ENCODE assay signal across 25 cellular contexts in the genomic region with DNA sequence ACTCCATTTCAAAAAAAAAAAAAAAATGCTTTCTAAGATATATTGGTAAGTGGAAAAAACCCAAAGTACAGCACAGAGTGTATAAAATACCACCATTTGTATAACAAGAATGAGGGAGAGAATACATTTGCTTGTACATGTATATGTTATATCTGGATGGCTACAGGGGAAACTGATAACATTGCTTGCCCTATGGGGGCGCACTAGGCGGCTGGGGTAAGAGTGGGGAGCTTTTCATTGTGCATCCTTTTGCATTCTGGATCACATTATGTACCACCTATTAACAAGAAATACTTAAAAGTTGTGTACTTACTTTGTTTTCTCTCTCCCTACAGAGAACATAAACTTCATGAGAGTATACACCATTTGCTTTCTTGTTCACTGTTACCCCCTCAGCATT. TPM values are rescaled to one million over a fixed set of nuclear protein-coding genes. Genes with fewer than 3 reads are reported as not detected.
"Had no signal": no experiment of that assay in that cellular context is flagged by ENCODE, and none has a peak within 500 bp of the region (broad histone marks: within the 10 kb centered on the region; RNA-seq: fewer than 3 reads in every experiment).

No MANE protein-coding gene starts in this region.

- H3K4me3 Mint-ChIP-seq: activated CD4-positive, alpha-beta memory T cell treated with anti-CD3 and anti-CD28 coated beads for 36 hours; activated CD4-positive, alpha-beta T cell treated with anti-CD3 and anti-CD28 coated beads, Interleukin-2, amount 10 ng/mL, durations not matched to agents 7 days and 5 days; activated naive CD8-positive, alpha-beta T cell treated with anti-CD3 and anti-CD28 coated beads, Interleukin-2, amount 50 U/mL, for 24 hours; activated T-cell treated with anti-CD3 and anti-CD28 coated beads, Interleukin-2, amount 50 U/mL, for 4 hours had no signal

- H3K36me3 Mint-ChIP-seq: activated CD4-positive, alpha-beta memory T cell treated with anti-CD3 and anti-CD28 coated beads for 36 hours; activated naive CD4-positive, alpha-beta T cell treated with anti-CD3 and anti-CD28 coated beads, Interleukin-2, amount 50 U/mL, for 72 hours had no signal

- H3K4me3 ChIP-seq: ascending aorta, body of pancreas, Peyer's patch, SJCRH30 had no signal

- H3K36me3 ChIP-seq: ascending aorta, Peyer's patch, SJCRH30 had no signal

- DNase-seq: activated CD4-positive, alpha-beta memory T cell treated with anti-CD3 and anti-CD28 coated beads for 36 hours; activated CD4-positive, alpha-beta T cell treated with anti-CD3 and anti-CD28 coated beads, Interleukin-2, amount 10 ng/mL, durations not matched to agents 7 days and 5 days; activated CD4-positive, CD25-positive, alpha-beta regulatory T cell; activated CD8-positive, alpha-beta memory T cell treated with anti-CD3 and anti-CD28 coated beads for 24 hours; activated naive CD4-positive, alpha-beta T cell treated with Interleukin-2 at 50 U/mL for 16 hours; activated naive CD8-positive, alpha-beta T cell treated with anti-CD3 and anti-CD28 coated beads, Interleukin-2, amount 50 U/mL, for 24 hours; activated T-cell treated with anti-CD3 and anti-CD28 coated beads, Interleukin-2, amount 50 U/mL, for 4 hours; amniotic stem cell; body of pancreas; central memory CD4-positive, alpha-beta T cell; NCI-H1048; NCI-H1930; NCI-H446; NCI-H524; OCI-M1; Peyer's patch; Right ventricle myocardium superior; SJCRH30; SK-N-SH; T-helper 1 cell had no signal

- H3K27ac Mint-ChIP-seq: activated CD4-positive, alpha-beta memory T cell treated with anti-CD3 and anti-CD28 coated beads for 36 hours; activated CD4-positive, alpha-beta T cell treated with anti-CD3 and anti-CD28 coated beads, Interleukin-2, amount 10 ng/mL, durations not matched to agents 7 days and 5 days; activated naive CD4-positive, alpha-beta T cell treated with anti-CD3 and anti-CD28 coated beads, Interleukin-2, amount 50 U/mL, for 72 hours; activated naive CD8-positive, alpha-beta T cell treated with anti-CD3 and anti-CD28 coated beads, Interleukin-2, amount 50 U/mL, for 24 hours had no signal

- ATAC-seq: activated naive CD4-positive, alpha-beta T cell treated with anti-CD3 and anti-CD28 coated beads, Interleukin-2, amount 50 U/mL, for 72 hours; activated naive CD8-positive, alpha-beta T cell treated with anti-CD3 and anti-CD28 coated beads, Interleukin-2, amount 50 U/mL, for 24 hours; activated T-cell treated with anti-CD3 and anti-CD28 coated beads, Interleukin-2, amount 50 U/mL, for 4 hours; body of pancreas had no signal

- H3K9me3 Mint-ChIP-seq: activated CD4-positive, alpha-beta memory T cell treated with anti-CD3 and anti-CD28 coated beads for 36 hours; activated CD4-positive, alpha-beta T cell treated with anti-CD3 and anti-CD28 coated beads, Interleukin-2, amount 10 ng/mL, durations not matched to agents 7 days and 5 days; activated naive CD4-positive, alpha-beta T cell treated with anti-CD3 and anti-CD28 coated beads, Interleukin-2, amount 50 U/mL, for 72 hours; activated naive CD8-positive, alpha-beta T cell treated with anti-CD3 and anti-CD28 coated beads, Interleukin-2, amount 50 U/mL, for 24 hours; activated T-cell treated with anti-CD3 and anti-CD28 coated beads, Interleukin-2, amount 50 U/mL, for 4 hours had no signal

- H3K9me3 ChIP-seq: ascending aorta, body of pancreas, Peyer's patch, SJCRH30, SK-N-SH had no signal

- H3K9ac ChIP-seq: SK-N-SH had no signal

- H3K4me2 ChIP-seq: SK-N-SH had no signal

- H3K27me3 ChIP-seq: ascending aorta, body of pancreas, Peyer's patch, SJCRH30 had no signal

- H3K9me2 ChIP-seq: SK-N-SH had no signal

- H3K27ac ChIP-seq: ascending aorta, body of pancreas, Peyer's patch, RWPE1, SJCRH30, VCaP had no signal

- H3K4me1 ChIP-seq: body of pancreas, Peyer's patch had no signal

RNA-seq across cellular contexts. Expression of a gene that starts 28.6 kb away (rescaled TPM):
- total RNA-seq: activated CD4-positive, alpha-beta memory T cell treated with anti-CD3 and anti-CD28 coated beads for 36 hours; activated CD4-positive, alpha-beta T cell treated with anti-CD3 and anti-CD28 coated beads, Interleukin-2, amount 10 ng/mL, durations not matched to agents 7 days and 5 days; activated T-cell treated with anti-CD3 and anti-CD28 coated beads, Interleukin-2, amount 50 U/mL, for 4 hours; ascending aorta; Right ventricle myocardium superior; T-helper 2 cell treated with Interferon-gamma antibody and Interleukin-4, amounts not matched to agents 100 ng/mL and 5 ng/mL, for 36 hours had no signal
